8 cellular contexts compared by ENCODE assay signal in genomic region chr5:157730900-157731271, GRCh38. TPM values are rescaled to one million over a fixed set of nuclear protein-coding genes. Genes with fewer than 3 reads are reported as not detected.
DNase-seq lines count a peak whose midpoint lies in the region; ATAC-seq, FAIRE-seq and TF ChIP-seq lines count a peak whose summit lies in the region.

No MANE protein-coding gene starts in this region.

- TF ChIP-seq POLR2A in erythroblast (IDR thresholded peaks at IDR 0.05; ENCODE audit: low read length), result no peak

- H3K36me3 ChIP-seq in SU-DHL-6 (ENCODE audit: low read length), result peaks cover 18% of the 10 kb centered on the region

- H3K9me3 ChIP-seq in SU-DHL-6 (ENCODE audit: insufficient read depth, low read length), result no peaks in the 10 kb centered on the region

- peaks cover 10% of the 10 kb centered on the region; the same call in 1 of the 2 replicates for H3K79me2 ChIP-seq in SU-DHL-6 (ENCODE audit: insufficient read depth, low read length)

- peaks cover 21% of the 10 kb centered on the region for H3F3A ChIP-seq in SU-DHL-6 (ENCODE audit: insufficient read depth)

- peak overlapping the region; percentile 43 for H2AFZ ChIP-seq in SU-DHL-6 (ENCODE audit: low read depth, low read length, severe bottlenecking)

- H3K4me3 ChIP-seq in SU-DHL-6 (ENCODE audit: insufficient read depth, low read length, poor library complexity, severe bottlenecking), result peak overlapping the region; percentile 75
- H3K4me3 ChIP-seq in fibroblast of the aortic adventitia (ENCODE audit: low read depth, low read length), result peak overlapping the region; percentile 100
- peak overlapping the region; percentile 73 for H3K4me3 ChIP-seq in skeletal muscle cell (ENCODE audit: low read depth, low read length)

- H3K9me2 ChIP-seq in SU-DHL-6 (replicated peaks; ENCODE audit: insufficient read depth, low read length), result no peaks in the 10 kb centered on the region

- DNase-seq in GM19239 (ENCODE audit: insufficient read length, low spot score) (no peak), fibroblast of the aortic adventitia (ENCODE audit: low read depth) (no peak), skeletal muscle cell (ENCODE audit: low read depth) (no peak), NCI-H446 (lab: John Stamatoyannopoulos, UW) (no peak), DMS 273 (lab: John Stamatoyannopoulos, UW; ENCODE audit: unreplicated experiment) (no peak), erythroblast (lab: John Stamatoyannopoulos, UW) (no peak)

- peak overlapping the region; percentile 70 for H3K9ac ChIP-seq in SU-DHL-6 (ENCODE audit: low read length)

- no peak for ATAC-seq in HG03521 (IDR thresholded peaks at IDR 0.05; ENCODE audit: unreplicated experiment)

- peak overlapping the region; percentile 93 for H3K27ac ChIP-seq in SU-DHL-6 (ENCODE audit: low read depth, low read length)

- no peaks in the 10 kb centered on the region for H4K20me1 ChIP-seq in SU-DHL-6 (ENCODE audit: low read depth, low read length)

- H3K27me3 ChIP-seq in SU-DHL-6 (ENCODE audit: low read length), result no peaks in the 10 kb centered on the region

- TF ChIP-seq CTCF in SU-DHL-6 (IDR thresholded peaks at IDR 0.05; ENCODE audit: insufficient read depth, low read length, poor library complexity, severe bottlenecking) (no peak), fibroblast of the aortic adventitia (IDR thresholded peaks at IDR 0.05; ENCODE audit: insufficient read depth, low read length) (no peak)

- H3K4me2 ChIP-seq in SU-DHL-6 (ENCODE audit: low read depth, low read length, poor library complexity, severe bottlenecking), result peak overlapping the region; percentile 94

- FAIRE-seq in GM19239 (lab: Jason Lieb, UNC), result peak; percentile 23

RNA-seq across cellular contexts. Expression of gene THG1L, which starts 0.3 kb away (rescaled TPM):
- total RNA-seq in fibroblast of the aortic adventitia (ENCODE audit: low replicate concordance), result 18.2 and 23.0 TPM in 2 replicates

RNA-seq across cellular contexts. Expression of gene LSM11, which starts 12.6 kb away (rescaled TPM):
- total RNA-seq in fibroblast of the aortic adventitia (ENCODE audit: low replicate concordance), result 4.9 and 5.2 TPM in 2 replicates

RNA-seq across cellular contexts. Expression of gene C5orf52, which starts 59.6 kb away (rescaled TPM):
- total RNA-seq in fibroblast of the aortic adventitia (ENCODE audit: low replicate concordance), result not detected in 2 replicates
